In the genomic region with DNA sequence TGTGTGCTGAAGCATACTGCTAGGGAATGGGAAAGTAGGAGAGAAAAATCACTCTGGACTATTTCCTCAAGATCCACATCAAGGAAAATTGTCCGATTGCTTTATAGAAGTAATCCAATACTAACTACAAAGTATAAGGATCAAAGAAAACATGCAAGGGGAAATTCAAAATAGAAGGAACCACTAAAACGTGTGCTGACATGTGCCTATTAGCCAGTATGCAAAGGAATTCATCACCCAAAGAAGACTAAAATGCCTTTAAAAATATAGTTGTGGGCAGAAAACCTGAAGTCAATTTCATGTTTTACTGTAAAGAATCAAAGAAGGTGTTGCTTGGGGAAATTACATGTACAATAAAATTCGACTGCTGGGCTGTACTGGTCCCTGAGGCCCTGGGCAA, we compare ENCODE assay signal across 23 cellular contexts. TPM values are rescaled to one million over a fixed set of nuclear protein-coding genes. Genes with fewer than 3 reads are reported as not detected.
DNase-seq lines count a peak whose midpoint lies in the region; TF ChIP-seq lines count a peak whose summit lies in the region.
"Had no signal": no experiment of that assay in that cellular context is flagged by ENCODE, and none has a peak within 500 bp of the region (broad histone marks: within the 10 kb centered on the region; RNA-seq: fewer than 3 reads in every experiment).

No MANE protein-coding gene starts in this region.

- intact Hi-C loops in mammary epithelial cell (cut with micrococcal nuclease), result no loop called here
- intact Hi-C loops in breast epithelium (cut with DNase I; ENCODE audit: low total_unique reads), result no loop called here
- intact Hi-C loops in prostate gland (cut with DNase I), result no loop called here

- H3K4me3 ChIP-seq in mammary epithelial cell (replicated peaks in 1 of 3; ENCODE audit: insufficient read depth in 1 of 3, low read depth in 2 of 3, low read length in 3 of 3) (no peak overlapping the region), breast epithelium (no peak overlapping the region), epithelial cell of esophagus (ENCODE audit: low read length) (no peak overlapping the region), mesenchymal stem cell (ENCODE audit: insufficient read depth in 1 of 2, low read depth in 1 of 2, low read length in 2 of 2) (no peak overlapping the region), prostate gland (no peak overlapping the region)
- H3K4me3 ChIP-seq: BLaER1, GM12878 had no signal

- BruUV-seq in mammary epithelial cell (replicated peaks; lab: Mats Ljungman, UMichigan), result no TSS peak

- no peak overlapping the region for H3K4ac ChIP-seq in mesenchymal stem cell (ENCODE audit: low read depth in 1 of 2, low read length in 2 of 2)

- DNase-seq in mammary epithelial cell (peak; percentile 43), breast epithelium (ENCODE audit: low spot score in 2 of 2) (no peak), epithelial cell of esophagus (ENCODE audit: low read depth) (peak; percentile 56), mesenchymal stem cell (no peak), prostate gland (ENCODE audit: low spot score) (no peak), DMS53 treated with DMSO at 0.1 percent for 48 hours (lab: John Stamatoyannopoulos, UW; ENCODE audit: unreplicated experiment) (no peak), NAMALWA (ENCODE audit: low spot score) (no peak)
- DNase-seq: ACHN; BE2C; C1 segment of cervical spinal cord; CD4-positive, alpha-beta memory T cell; CD4-positive, CD25-positive, alpha-beta regulatory T cell; CD8-positive, alpha-beta memory T cell; COR-L47; DMS 273 treated with DMSO at 0.1 percent for 48 hours; DMS153; DMS53; DMS79 treated with DMSO at 0.1 percent for 48 hours had no signal

- H3K27me3 ChIP-seq in mammary epithelial cell (ENCODE audit: insufficient read depth, low read length) (no peaks in the 10 kb centered on the region), breast epithelium (no peaks in the 10 kb centered on the region), mesenchymal stem cell (ENCODE audit: control insufficient read depth in 1 of 2, insufficient read depth in 1 of 2, low read length in 2 of 2) (peaks cover 0 to 4% of the 10 kb centered on the region in 2 experiments), prostate gland (replicated peaks; ENCODE audit: insufficient read depth) (no peaks in the 10 kb centered on the region)
- H3K27me3 ChIP-seq: BE2C, BLaER1 had no signal

- H2AFZ ChIP-seq in mammary epithelial cell (ENCODE audit: low read depth, low read length) (no peak overlapping the region), mesenchymal stem cell (ENCODE audit: low read depth, low read length) (no peak overlapping the region)

- no peaks in the 10 kb centered on the region for H3K36me3 ChIP-seq in mammary epithelial cell (ENCODE audit: insufficient read depth, low read length)
- H3K36me3 ChIP-seq in breast epithelium, result no peaks in the 10 kb centered on the region
- no peaks in the 10 kb centered on the region for H3K36me3 ChIP-seq in mesenchymal stem cell (ENCODE audit: control insufficient read depth in 1 of 2, insufficient read depth in 2 of 2, low read depth in 1 of 2, low read length in 2 of 2)
- no peaks in the 10 kb centered on the region for H3K36me3 ChIP-seq in prostate gland
- H3K36me3 ChIP-seq: BE2C, BLaER1 had no signal

- 4% methylated on average over 2 of the region's 3 CpGs for WGBS in mammary epithelial cell (ENCODE audit: low coverage, missing lambda C conversion rate)
- WGBS in mesenchymal stem cell, result 89% methylated on average over 1 of the region's 3 CpGs
- 42% methylated on average over 3 of the region's 3 CpGs for WGBS in prostate gland

- H3K9me3 ChIP-seq in mammary epithelial cell (replicated peaks; ENCODE audit: insufficient read depth, low read length), result no peaks in the 10 kb centered on the region
- no peaks in the 10 kb centered on the region for H3K9me3 ChIP-seq in breast epithelium
- H3K9me3 ChIP-seq in mesenchymal stem cell (ENCODE audit: control insufficient read depth, low read length), result peaks cover 4% of the 10 kb centered on the region
- H3K9me3 ChIP-seq in prostate gland, result no peaks in the 10 kb centered on the region
- H3K9me3 ChIP-seq: BE2C had no signal

- H4K8ac ChIP-seq in mesenchymal stem cell (ENCODE audit: low read length), result no peak overlapping the region

- peak overlapping the region; percentile 42 for H3K4me2 ChIP-seq in mammary epithelial cell (ENCODE audit: insufficient read depth, low read depth, low read length)
- H3K4me2 ChIP-seq in mesenchymal stem cell (ENCODE audit: low read length, poor library complexity, severe bottlenecking), result no peak overlapping the region
- H3K4me2 ChIP-seq: BLaER1 had no signal

- dilution Hi-C loops in mammary epithelial cell (cut with HindIII; ENCODE audit: low sequenced_read_pairs), result no loop called here

- TF ChIP-seq POLR2A in breast epithelium (IDR thresholded peaks at IDR 0.05) (no peak), prostate gland (IDR thresholded peaks at IDR 0.05) (no peak)

- H2BK120ac ChIP-seq in mesenchymal stem cell (ENCODE audit: low read depth, low read length), result no peak overlapping the region

- H2BK12ac ChIP-seq in mesenchymal stem cell (ENCODE audit: low read length in 2 of 2), result no peak overlapping the region

- H2BK5ac ChIP-seq in mesenchymal stem cell (ENCODE audit: low read depth, low read length, poor library complexity, severe bottlenecking), result no peak overlapping the region

- H4K20me1 ChIP-seq in mammary epithelial cell (ENCODE audit: insufficient read depth, low read length), result no peaks in the 10 kb centered on the region
- H4K20me1 ChIP-seq: BLaER1 had no signal

- no peak overlapping the region for H3K14ac ChIP-seq in mesenchymal stem cell (ENCODE audit: low read length in 2 of 2)

- H3K79me1 ChIP-seq in mesenchymal stem cell (replicated peaks; ENCODE audit: low read length, poor library complexity, severe bottlenecking), result no peaks in the 10 kb centered on the region

- in situ Hi-C loops in mammary epithelial cell (cut with MboI; ENCODE audit: low sequenced_read_pairs in 2 of 2), result no loop called here

- CTCF ChIA-PET in mammary epithelial cell (lab: Charles Lee; ENCODE audit: low non-redundant PET), result interaction anchor here (0.6 kb wide), 1 partner anchor 240 kb away, joined by 4 read pairs; no protein-coding TSS in a partner anchor

- H3K23ac ChIP-seq in mesenchymal stem cell (ENCODE audit: low read length in 2 of 2), result no peak overlapping the region

- H3K27ac ChIP-seq in mammary epithelial cell (ENCODE audit: insufficient read depth, low read depth, low read length), result no peak overlapping the region
- H3K27ac ChIP-seq in breast epithelium, result no peak overlapping the region
- no peak overlapping the region for H3K27ac ChIP-seq in mesenchymal stem cell (ENCODE audit: low read length, poor library complexity, severe bottlenecking)
- no peak overlapping the region for H3K27ac ChIP-seq in prostate gland
- H3K27ac ChIP-seq: 22Rv1, BLaER1 had no signal

- no peak for TF ChIP-seq CTCF in mammary epithelial cell (conservative IDR thresholded peaks at IDR 0.05 in 1 of 2, IDR thresholded peaks at IDR 0.05 in 1 of 2; ENCODE audit: extremely low read depth in 1 of 2, insufficient read depth in 1 of 2, low read depth in 1 of 2, low read length in 2 of 2)
- no peak for TF ChIP-seq CTCF in breast epithelium (IDR thresholded peaks at IDR 0.05)
- TF ChIP-seq CTCF in epithelial cell of esophagus (IDR thresholded peaks at IDR 0.05; ENCODE audit: insufficient read depth, low read depth, low read length, missing control alignments), result no peak
- TF ChIP-seq CTCF in prostate gland (IDR thresholded peaks at IDR 0.05), result no peak

- H3K79me2 ChIP-seq in mammary epithelial cell (ENCODE audit: insufficient read depth, low read length), result no peaks in the 10 kb centered on the region

- no peak overlapping the region for H2AK5ac ChIP-seq in mesenchymal stem cell (ENCODE audit: low read length, severe bottlenecking)

- H3K4me1 ChIP-seq in mammary epithelial cell (ENCODE audit: insufficient read depth, low read length), result peaks cover 10% of the 10 kb centered on the region
- no peaks in the 10 kb centered on the region for H3K4me1 ChIP-seq in breast epithelium
- H3K4me1 ChIP-seq in mesenchymal stem cell (ENCODE audit: control insufficient read depth, insufficient read depth, low read depth, low read length), result no peaks in the 10 kb centered on the region
- no peaks in the 10 kb centered on the region for H3K4me1 ChIP-seq in prostate gland (replicated peaks)
- H3K4me1 ChIP-seq: BE2C, BLaER1 had no signal

- no peak overlapping the region for H3K18ac ChIP-seq in mesenchymal stem cell (ENCODE audit: low read depth in 1 of 2, low read length in 2 of 2)

- peak overlapping the region; percentile 48 for H2BK15ac ChIP-seq in mesenchymal stem cell (ENCODE audit: low read depth, poor library complexity, severe bottlenecking)

- H3K9ac ChIP-seq in mammary epithelial cell (ENCODE audit: insufficient read depth, low read length) (no peak overlapping the region), mesenchymal stem cell (ENCODE audit: low read length) (no peak overlapping the region)
- H3K9ac ChIP-seq: BLaER1 had no signal

- H4K91ac ChIP-seq in mesenchymal stem cell (ENCODE audit: low read length), result no peak overlapping the region

RNA-seq across cellular contexts. Expression of a gene that starts 14.3 kb away (rescaled TPM):
- total RNA-seq in mammary epithelial cell, result not detected
- not detected for polyA plus RNA-seq in mammary epithelial cell
- polyA minus RNA-seq in mammary epithelial cell, result not detected
- under 1 TPM; 0.15 to 0.66 (median 0.48) TPM for total RNA-seq in breast epithelium
- not detected for polyA plus RNA-seq in mesenchymal stem cell (2013, experiment 1 of 2)
- not detected for polyA plus RNA-seq in mesenchymal stem cell (2013, experiment 2 of 2)
- total RNA-seq in prostate gland, result under 1 TPM; 0.09 to 0.45 TPM
- total RNA-seq: A673; CD4-positive, alpha-beta memory T cell; CD4-positive, CD25-positive, alpha-beta regulatory T cell; CD8-positive, alpha-beta memory T cell; GM12878 had no signal
- polyA plus RNA-seq: AG04450, GM12878 had no signal

Comparison
In these comparisons a context has a peak if more than half of its experiments do, and no peak if none do; other contexts are left out.
1. DNase-seq: peak in mammary epithelial cell (single experiment) and epithelial cell of esophagus (single experiment); none in breast epithelium (0 of 2), mesenchymal stem cell (single experiment), prostate gland (single experiment), DMS53 treated with DMSO at 0.1 percent for 48 hours (single experiment) and NAMALWA (single experiment).